Comparison of ENCODE assay signal across 9 cellular contexts in the genomic region with DNA sequence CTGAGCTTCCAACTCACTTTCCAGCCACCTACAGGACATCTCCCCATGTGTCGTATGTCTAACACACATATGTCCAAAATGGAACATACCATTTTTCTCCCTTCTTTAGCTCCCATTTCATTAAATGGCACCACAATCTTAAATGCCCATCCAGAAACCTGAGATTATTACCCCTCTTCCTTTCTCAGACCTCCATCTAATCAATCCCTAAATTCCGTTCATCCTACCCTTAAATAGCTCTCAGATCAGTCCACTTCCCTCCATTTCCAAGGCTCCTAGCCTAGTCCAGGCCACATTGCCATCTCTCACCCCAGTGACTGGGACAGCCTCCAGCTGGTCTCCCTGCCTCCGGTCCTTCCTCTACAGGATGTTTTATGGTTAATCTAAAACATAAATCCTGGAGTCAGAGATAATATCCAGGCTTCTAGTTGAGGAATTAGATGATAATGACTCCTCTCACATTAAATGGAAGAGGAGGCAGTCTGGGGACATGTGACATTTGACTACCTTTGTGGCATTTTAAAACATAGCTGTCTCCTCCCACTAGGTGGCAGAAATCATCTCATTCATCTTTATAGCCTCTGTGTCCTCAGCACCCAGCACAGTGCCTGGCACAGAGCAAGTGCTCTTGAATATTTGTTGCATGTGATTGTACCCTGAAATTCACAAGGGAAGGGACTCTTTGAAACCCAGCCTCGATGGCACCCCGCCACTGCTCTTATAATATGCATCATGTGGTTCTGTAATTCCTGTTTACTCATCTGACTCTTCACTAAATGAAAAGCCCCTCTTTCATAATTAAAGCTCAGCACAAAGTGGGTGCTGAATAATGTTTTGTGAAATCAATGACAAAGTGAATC.
DNase-seq lines count a peak whose midpoint lies in the region; ATAC-seq and TF ChIP-seq lines count a peak whose summit lies in the region.
"Had no signal": no experiment of that assay in that cellular context is flagged by ENCODE, and none has a peak within 500 bp of the region (broad histone marks: within the 10 kb centered on the region; RNA-seq: fewer than 3 reads in every experiment).

No MANE protein-coding gene starts in this region.

- no peak overlapping the region for H3K4me3 Mint-ChIP-seq in WTC11

- CTCF ChIA-PET in HCT116 (lab: Charles Lee) (interaction anchor here (1.0 to 2.6 kb wide), 14 partner anchors 9 to 194 kb away, joined by 3 to 15 read pairs (median 4); a partner anchor contains a TSS), WTC11 (lab: Charles Lee) (interaction anchor here (0.6 to 3.8 kb wide), 43 partner anchors 9 to 367 kb away, joined by 3 to 29 read pairs (median 4); no protein-coding TSS in a partner anchor)

- no peak overlapping the region for H3K4me3 ChIP-seq in HCT116 (replicated peaks in 1 of 2; ENCODE audit: low read depth in 1 of 2, low read length in 2 of 2)
- H3K4me3 ChIP-seq: BLaER1 treated with 17β-estradiol and CSF1 and Interleukin-3, amounts not matched to agents 10 nM and 100 nM had no signal

- no peak overlapping the region for H3K4me2 ChIP-seq in HCT116 (ENCODE audit: low read length)
- H3K4me2 ChIP-seq: BLaER1 treated with 17β-estradiol and CSF1 and Interleukin-3, amounts not matched to agents 10 nM and 100 nM had no signal

- TF ChIP-seq POLR2A in HCT116 (IDR thresholded peaks at IDR 0.05; ENCODE audit: borderline replicate concordance, extremely low read depth, insufficient read depth, insufficient read length), result no peak

- POLR2A ChIA-PET in HCT116 (lab: Charles Lee) (no interaction called here), WTC11 (lab: Charles Lee) (no interaction called here)

- BruUV-seq in HCT116 (replicated peaks; lab: Mats Ljungman, UMichigan), result no TSS peak

- no peaks in the 10 kb centered on the region for H3K9me3 Mint-ChIP-seq in WTC11

- H3K4me1 Mint-ChIP-seq in WTC11, result peaks cover 22% of the 10 kb centered on the region

- peak; percentile 91 for ATAC-seq in HCT116
- peak; percentile 46 for ATAC-seq in WTC11
- peak; percentile 86 for ATAC-seq in left colon
- no peak for ATAC-seq in GM18909 (IDR thresholded peaks at IDR 0.05; ENCODE audit: poor library complexity, unreplicated experiment)
- ATAC-seq in HG02759 (IDR thresholded peaks at IDR 0.05; ENCODE audit: unreplicated experiment), result no peak
- ATAC-seq in HG03159 (IDR thresholded peaks at IDR 0.05; ENCODE audit: unreplicated experiment), result no peak

- H3K27me3 Mint-ChIP-seq in WTC11 (ENCODE audit: low read depth), result peaks cover 3% of the 10 kb centered on the region; the same call in 1 of the 2 replicates

- H3K4me1 ChIP-seq in HCT116 (ENCODE audit: control insufficient read depth in 1 of 2, insufficient read depth in 2 of 2, low read length in 2 of 2), result peaks cover 7 to 16% of the 10 kb centered on the region in 2 experiments
- H3K4me1 ChIP-seq: BLaER1 treated with 17β-estradiol and CSF1 and Interleukin-3, amounts not matched to agents 10 nM and 100 nM had no signal

- H3K36me3 Mint-ChIP-seq in WTC11, result no peaks in the 10 kb centered on the region

- intact Hi-C loops in HCT116 (cut with micrococcal nuclease), result no loop called here
- intact Hi-C loops in left colon (cut with DNase I, micrococcal nuclease), result no loop called here

- H3K9me2 ChIP-seq in HCT116 (ENCODE audit: insufficient read depth), result no peaks in the 10 kb centered on the region

- H3K27ac Mint-ChIP-seq in WTC11, result no peak overlapping the region

- H4K20me1 ChIP-seq in HCT116 (ENCODE audit: insufficient read depth), result no peaks in the 10 kb centered on the region
- H4K20me1 ChIP-seq: BLaER1 treated with 17β-estradiol and CSF1 and Interleukin-3, amounts not matched to agents 10 nM and 100 nM had no signal

- no peak overlapping the region for H3K9ac ChIP-seq in HCT116 (ENCODE audit: low read length)
- H3K9ac ChIP-seq: BLaER1 treated with 17β-estradiol and CSF1 and Interleukin-3, amounts not matched to agents 10 nM and 100 nM had no signal

- peak; percentile 38 to 65 (median 65); a peak in 5 of 6 replicates for TF ChIP-seq CTCF in HCT116 (IDR thresholded peaks at IDR 0.05 in 2 of 3, conservative IDR thresholded peaks at IDR 0.05 in 1 of 3; ENCODE audit: borderline replicate concordance in 1 of 3, insufficient read depth in 1 of 3, low read depth in 2 of 3, low read length in 2 of 3)
- no peak; the same call in 1 of the 2 replicates for TF ChIP-seq CTCF in WTC11 (IDR thresholded peaks at IDR 0.05)

- H3K27me3 ChIP-seq in HCT116 (ENCODE audit: insufficient read depth, low read length), result no peaks in the 10 kb centered on the region
- H3K27me3 ChIP-seq: BLaER1 treated with 17β-estradiol and CSF1 and Interleukin-3, amounts not matched to agents 10 nM and 100 nM had no signal

- DNase-seq in NCI-H1092 treated with DMSO at 0.1 percent for 48 hours (lab: John Stamatoyannopoulos, UW), result peak; percentile 34
- DNase-seq in NCI-H1092 (lab: John Stamatoyannopoulos, UW), result no peak
- DNase-seq in HCT116 (ENCODE audit: low read depth, low spot score), result no peak
- DNase-seq in WTC11 (ENCODE audit: low spot score), result no peak
- no peak for DNase-seq in left colon

- no peak overlapping the region for H2AFZ ChIP-seq in HCT116 (ENCODE audit: low read depth, low read length, poor library complexity, severe bottlenecking)

- no peaks in the 10 kb centered on the region for H3K79me2 ChIP-seq in HCT116 (ENCODE audit: insufficient read depth, low read length)

- no peaks in the 10 kb centered on the region for H3K9me3 ChIP-seq in HCT116 (ENCODE audit: control insufficient read depth in 1 of 2, insufficient read depth in 1 of 2, low read depth in 1 of 2, low read length in 2 of 2)
- H3K9me3 ChIP-seq: BLaER1 treated with 17β-estradiol and CSF1 and Interleukin-3, amounts not matched to agents 10 nM and 100 nM had no signal

- TF ChIP-seq RAD21 in HCT116 (IDR thresholded peaks at IDR 0.05; ENCODE audit: low read depth), result peak; percentile 47

- no peak overlapping the region for H3K27ac ChIP-seq in HCT116 (ENCODE audit: low read depth, low read length)
- H3K27ac ChIP-seq: BLaER1 treated with 17β-estradiol and CSF1 and Interleukin-3, amounts not matched to agents 10 nM and 100 nM had no signal

- RAD21 ChIA-PET in HCT116 (lab: Charles Lee; ENCODE audit: low non-redundant PET in 1 of 2, low total read pairs in 2 of 2, uncharacterized antibody in 2 of 2, unreplicated experiment in 2 of 2), result interaction anchor here in 1 of 2 experiments (0.9 kb wide), 1 partner anchor 10 kb away, joined by 3 read pairs; no protein-coding TSS in a partner anchor

- H3K36me3 ChIP-seq in HCT116 (ENCODE audit: control insufficient read depth in 1 of 2, insufficient read depth in 2 of 2, low read length in 2 of 2), result no peaks in the 10 kb centered on the region
- H3K36me3 ChIP-seq: BLaER1 treated with 17β-estradiol and CSF1 and Interleukin-3, amounts not matched to agents 10 nM and 100 nM had no signal

TF ChIP-seq in HCT116, 20 proteins besides CTCF, POLR2A, EP300 and RAD21:
- 0 out of 2 replicates have a peak, but pooled peaks have one; percentile 36 for TF ChIP-seq CBX3 (IDR thresholded peaks at IDR 0.05; ENCODE audit: low read depth)
- TF ChIP-seq, protein P1, sequence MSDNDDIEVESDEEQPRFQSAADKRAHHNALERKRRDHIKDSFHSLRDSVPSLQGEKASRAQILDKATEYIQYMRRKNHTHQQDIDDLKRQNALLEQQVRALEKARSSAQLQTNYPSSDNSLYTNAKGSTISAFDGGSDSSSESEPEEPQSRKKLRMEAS (IDR thresholded peaks at IDR 0.05), result no peak

TF ChIP-seq in WTC11, 78 proteins besides CTCF, POLR2A, EP300 and RAD21:
- TF ChIP-seq NR1H2 (CRISPR knock-in tag; IDR thresholded peaks at IDR 0.05) (no peak), GTF2I (CRISPR knock-in tag; conservative IDR thresholded peaks at IDR 0.05) (no peak), IRF2 (CRISPR knock-in tag; IDR thresholded peaks at IDR 0.05; ENCODE audit: borderline replicate concordance, low read depth) (no peak)
- TF ChIP-seq, protein P2, sequence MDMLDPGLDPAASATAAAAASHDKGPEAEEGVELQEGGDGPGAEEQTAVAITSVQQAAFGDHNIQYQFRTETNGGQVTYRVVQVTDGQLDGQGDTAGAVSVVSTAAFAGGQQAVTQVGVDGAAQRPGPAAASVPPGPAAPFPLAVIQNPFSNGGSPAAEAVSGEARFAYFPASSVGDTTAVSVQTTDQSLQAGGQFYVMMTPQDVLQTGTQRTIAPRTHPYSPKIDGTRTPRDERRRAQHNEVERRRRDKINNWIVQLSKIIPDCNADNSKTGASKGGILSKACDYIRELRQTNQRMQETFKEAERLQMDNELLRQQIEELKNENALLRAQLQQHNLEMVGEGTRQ (CRISPR knock-in tag; IDR thresholded peaks at IDR 0.05), result peak; percentile 61
- TF ChIP-seq, protein P3, sequence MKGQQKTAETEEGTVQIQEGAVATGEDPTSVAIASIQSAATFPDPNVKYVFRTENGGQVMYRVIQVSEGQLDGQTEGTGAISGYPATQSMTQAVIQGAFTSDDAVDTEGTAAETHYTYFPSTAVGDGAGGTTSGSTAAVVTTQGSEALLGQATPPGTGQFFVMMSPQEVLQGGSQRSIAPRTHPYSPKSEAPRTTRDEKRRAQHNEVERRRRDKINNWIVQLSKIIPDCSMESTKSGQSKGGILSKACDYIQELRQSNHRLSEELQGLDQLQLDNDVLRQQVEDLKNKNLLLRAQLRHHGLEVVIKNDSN (CRISPR knock-in tag; IDR thresholded peaks at IDR 0.05), result peak; percentile 19; the same call in 1 of the 2 replicates
- TF ChIP-seq, protein P4, sequence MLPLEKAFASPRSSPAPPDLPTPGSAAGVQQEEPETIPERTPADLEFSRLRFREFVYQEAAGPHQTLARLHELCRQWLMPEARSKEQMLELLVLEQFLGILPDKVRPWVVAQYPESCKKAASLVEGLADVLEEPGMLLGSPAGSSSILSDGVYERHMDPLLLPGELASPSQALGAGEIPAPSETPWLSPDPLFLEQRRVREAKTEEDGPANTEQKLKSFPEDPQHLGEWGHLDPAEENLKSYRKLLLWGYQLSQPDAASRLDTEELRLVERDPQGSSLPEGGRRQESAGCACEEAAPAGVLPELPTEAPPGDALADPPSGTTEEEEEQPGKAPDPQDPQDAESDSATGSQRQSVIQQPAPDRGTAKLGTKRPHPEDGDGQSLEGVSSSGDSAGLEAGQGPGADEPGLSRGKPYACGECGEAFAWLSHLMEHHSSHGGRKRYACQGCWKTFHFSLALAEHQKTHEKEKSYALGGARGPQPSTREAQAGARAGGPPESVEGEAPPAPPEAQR (CRISPR knock-in tag; IDR thresholded peaks at IDR 0.05), result no peak

Comparison
In these comparisons a context has a peak if more than half of its experiments do, and no peak if none do; other contexts are left out.
1. ATAC-seq: peak in HCT116 (single experiment), WTC11 (single experiment) and left colon (single experiment); none in GM18909 (single experiment), HG02759 (single experiment) and HG03159 (single experiment).